In the genomic region with DNA sequence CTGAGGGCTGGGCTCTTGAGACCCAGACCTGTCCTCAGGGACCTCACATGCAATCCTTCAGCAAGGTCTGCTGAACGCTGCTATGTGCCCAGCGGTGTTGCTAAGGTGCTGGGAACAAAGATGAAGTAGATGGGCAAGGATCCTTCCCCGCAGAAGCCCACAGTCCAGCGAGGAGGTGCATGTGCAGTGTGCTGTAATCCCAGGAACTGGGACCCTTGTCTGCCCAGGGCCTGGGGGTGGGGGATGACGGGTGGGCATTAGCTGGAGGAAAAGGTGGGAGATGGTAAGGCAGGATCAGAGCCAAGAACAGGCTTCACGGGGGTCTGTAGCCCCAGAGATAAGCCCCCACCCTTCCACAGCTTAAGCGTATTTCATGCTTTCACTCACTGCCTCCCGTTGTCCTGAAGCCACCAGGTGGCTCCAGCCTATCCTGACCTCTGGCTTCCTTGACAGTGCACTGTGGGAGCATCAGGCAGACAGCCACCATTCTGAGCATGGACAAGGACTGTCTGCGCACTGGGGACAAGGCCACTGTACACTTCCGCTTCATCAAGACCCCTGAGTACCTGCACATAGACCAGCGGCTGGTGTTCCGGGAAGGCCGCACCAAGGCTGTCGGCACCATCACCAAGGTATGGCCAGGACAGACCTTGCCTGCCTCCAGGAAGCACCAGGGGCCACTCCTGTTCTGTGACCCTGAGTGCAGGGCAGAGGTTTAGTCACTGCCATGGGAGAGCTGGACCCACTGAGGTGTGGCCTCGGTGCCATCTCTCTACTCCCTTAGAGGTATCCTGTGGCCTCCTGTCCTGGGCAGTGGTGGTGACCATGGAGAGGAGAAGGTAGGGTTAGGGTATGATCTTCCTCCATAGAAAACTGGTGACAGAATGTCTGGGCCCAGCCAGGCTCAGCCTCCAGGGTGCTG, we compare ENCODE assay signal across 23 cellular contexts. TPM values are rescaled to one million over a fixed set of nuclear protein-coding genes. Genes with fewer than 3 reads are reported as not detected.
DNase-seq lines count a peak whose midpoint lies in the region; ATAC-seq and TF ChIP-seq lines count a peak whose summit lies in the region.
"Had no signal": no experiment of that assay in that cellular context is flagged by ENCODE, and none has a peak within 500 bp of the region (broad histone marks: within the 10 kb centered on the region; RNA-seq: fewer than 3 reads in every experiment).

No MANE protein-coding gene starts in this region.

- WGBS in spleen, 5 donors: 91 to 98% (median 94%) methylated on average over 9 to 15 of the region's 15 CpGs

- intact Hi-C loops in activated CD8-positive, alpha-beta T cell treated with anti-CD3 and anti-CD28 coated beads for 36 hours (cut with micrococcal nuclease): no loop called here
- intact Hi-C loops in spleen (cut with DNase I; ENCODE audit: low total_unique reads): no loop called here

- no peak overlapping the region for H3K4me3 Mint-ChIP-seq in activated CD8-positive, alpha-beta T cell treated with anti-CD3 and anti-CD28 coated beads, Interleukin-2, amount 10 ng/mL, durations not matched to agents 7 days and 5 days
- no peak overlapping the region for H3K4me3 Mint-ChIP-seq in activated CD8-positive, alpha-beta T cell treated with anti-CD3 and anti-CD28 coated beads for 36 hours
- peak overlapping the region; percentile 52 for H3K4me3 Mint-ChIP-seq in T-helper 17 cell

- H3K4me1 ChIP-seq in spleen: peaks cover 0 to 34% (median 4%) of the 10 kb centered on the region in 6 donors
- H3K4me1 ChIP-seq: Caco-2, SJCRH30 had no signal

- peak overlapping the region; percentile 98 for H3K27ac ChIP-seq in layer of hippocampus (ENCODE audit: low read depth, low read length)
- H3K27ac ChIP-seq in spleen: peak overlapping the region in 1 of 8 donors; percentile 44
- H3K27ac ChIP-seq: coronary artery, esophagus squamous epithelium, gastrocnemius medialis, neutrophil, psoas muscle, SJCRH30, upper lobe of right lung had no signal

- TF ChIP-seq CTCF in activated CD8-positive, alpha-beta T cell treated with anti-CD3 and anti-CD28 coated beads for 36 hours (IDR thresholded peaks at IDR 0.05): no peak
- TF ChIP-seq CTCF in spleen (IDR thresholded peaks at IDR 0.05 in 8 of 11, conservative IDR thresholded peaks at IDR 0.05 in 3 of 11): no peak

- no peaks in the 10 kb centered on the region for H3K4me1 Mint-ChIP-seq in activated CD8-positive, alpha-beta T cell treated with anti-CD3 and anti-CD28 coated beads, Interleukin-2, amount 10 ng/mL, durations not matched to agents 7 days and 5 days (ENCODE audit: low read depth)
- H3K4me1 Mint-ChIP-seq in activated CD8-positive, alpha-beta T cell treated with anti-CD3 and anti-CD28 coated beads for 36 hours (ENCODE audit: low read depth): no peaks in the 10 kb centered on the region
- peaks cover 16% of the 10 kb centered on the region for H3K4me1 Mint-ChIP-seq in T-helper 17 cell

- POLR2A ChIA-PET in activated CD8-positive, alpha-beta T cell treated with anti-CD3 and anti-CD28 coated beads, Interleukin-2, amount 10 ng/mL, durations not matched to agents 7 days and 5 days (lab: Charles Lee): interaction anchor here (16.4 kb wide), 1 partner anchor 25 kb away, joined by 307 read pairs; a partner anchor contains a TSS
- POLR2A ChIA-PET in activated CD8-positive, alpha-beta T cell treated with anti-CD3 and anti-CD28 coated beads for 36 hours (lab: Charles Lee): interaction anchor here (2.4 to 41.0 kb wide), 3 partner anchors 4 to 28 kb away, joined by 6 to 905 read pairs (median 905); a partner anchor contains a TSS

- CTCF ChIA-PET in activated CD8-positive, alpha-beta T cell treated with anti-CD3 and anti-CD28 coated beads, Interleukin-2, amount 10 ng/mL, durations not matched to agents 7 days and 5 days (lab: Charles Lee): no interaction called here
- CTCF ChIA-PET in activated CD8-positive, alpha-beta T cell treated with anti-CD3 and anti-CD28 coated beads for 36 hours (lab: Charles Lee): no interaction called here

- H3K27me3 ChIP-seq in layer of hippocampus (ENCODE audit: control insufficient read depth, insufficient read depth, low read length) (no peaks in the 10 kb centered on the region), spleen (replicated peaks in 1 of 7) (no peaks in the 10 kb centered on the region)
- H3K27me3 ChIP-seq: esophagus squamous epithelium, gastrocnemius medialis, neutrophil, SJCRH30, upper lobe of right lung had no signal

- ATAC-seq in activated CD8-positive, alpha-beta T cell treated with anti-CD3 and anti-CD28 coated beads, Interleukin-2, amount 10 ng/mL, durations not matched to agents 7 days and 5 days: no peak
- no peak for ATAC-seq in activated CD8-positive, alpha-beta T cell treated with anti-CD3 and anti-CD28 coated beads for 36 hours
- ATAC-seq in T-helper 17 cell (no peak), HG03520 (IDR thresholded peaks at IDR 0.05; ENCODE audit: unreplicated experiment) (no peak)
- no peak for ATAC-seq in stimulated activated naive CD8-positive, alpha-beta T cell treated with anti-CD3 and anti-CD28 coated beads, Interleukin-15, Interleukin-2, amounts not matched to agents 100 U/mL and 50 U/mL, for 24 hours
- ATAC-seq: gastrocnemius medialis, psoas muscle, upper lobe of right lung had no signal

- DNase-seq in activated CD8-positive, alpha-beta T cell treated with anti-CD3 and anti-CD28 coated beads, Interleukin-2, amount 10 ng/mL, durations not matched to agents 7 days and 5 days: no peak
- DNase-seq in activated CD8-positive, alpha-beta T cell treated with anti-CD3 and anti-CD28 coated beads for 36 hours: no peak
- DNase-seq in T-helper 17 cell: no peak
- peak; percentile 58 for DNase-seq in spleen
- no peak for DNase-seq in NCI-H524 treated with DMSO at 0.1 percent for 48 hours (lab: John Stamatoyannopoulos, UW)
- no peak for DNase-seq in stimulated activated naive CD8-positive, alpha-beta T cell treated with anti-CD3 and anti-CD28 coated beads, Interleukin-15, Interleukin-2, amounts not matched to agents 100 U/mL and 50 U/mL, for 24 hours
- DNase-seq: activated CD4-positive, alpha-beta T cell treated with anti-CD3 and anti-CD28 coated beads for 4 hours; AML-193; Caco-2; esophagus squamous epithelium; gastrocnemius medialis; H7; hippocampal formation; Kasumi-1; NCI-H524; SJCRH30; upper lobe of right lung had no signal

- no peak overlapping the region for H3K4me3 ChIP-seq in spleen
- H3K4me3 ChIP-seq: coronary artery, esophagus squamous epithelium, gastrocnemius medialis, psoas muscle, SJCRH30, upper lobe of right lung had no signal

- H3K27me3 Mint-ChIP-seq in activated CD8-positive, alpha-beta T cell treated with anti-CD3 and anti-CD28 coated beads, Interleukin-2, amount 10 ng/mL, durations not matched to agents 7 days and 5 days (ENCODE audit: low read depth): no peaks in the 10 kb centered on the region
- H3K27me3 Mint-ChIP-seq in activated CD8-positive, alpha-beta T cell treated with anti-CD3 and anti-CD28 coated beads for 36 hours: no peaks in the 10 kb centered on the region
- H3K27me3 Mint-ChIP-seq in T-helper 17 cell: no peaks in the 10 kb centered on the region

- no peaks in the 10 kb centered on the region for H3K9me3 ChIP-seq in T-helper 17 cell (ENCODE audit: control insufficient read depth, low read length, poor library complexity, severe bottlenecking)
- no peaks in the 10 kb centered on the region for H3K9me3 ChIP-seq in spleen
- H3K9me3 ChIP-seq: Caco-2, esophagus squamous epithelium, gastrocnemius medialis, neutrophil, psoas muscle, SJCRH30, upper lobe of right lung had no signal

- H3K36me3 Mint-ChIP-seq in activated CD8-positive, alpha-beta T cell treated with anti-CD3 and anti-CD28 coated beads, Interleukin-2, amount 10 ng/mL, durations not matched to agents 7 days and 5 days (ENCODE audit: low read depth): peaks cover 65% of the 10 kb centered on the region
- H3K36me3 Mint-ChIP-seq in activated CD8-positive, alpha-beta T cell treated with anti-CD3 and anti-CD28 coated beads for 36 hours (ENCODE audit: low read depth): peaks cover 48% of the 10 kb centered on the region
- H3K36me3 Mint-ChIP-seq in T-helper 17 cell (ENCODE audit: low read depth): peaks cover 6% of the 10 kb centered on the region

- H3K9me3 Mint-ChIP-seq in activated CD8-positive, alpha-beta T cell treated with anti-CD3 and anti-CD28 coated beads, Interleukin-2, amount 10 ng/mL, durations not matched to agents 7 days and 5 days (ENCODE audit: insufficient read depth): no peaks in the 10 kb centered on the region
- no peaks in the 10 kb centered on the region for H3K9me3 Mint-ChIP-seq in activated CD8-positive, alpha-beta T cell treated with anti-CD3 and anti-CD28 coated beads for 36 hours
- H3K9me3 Mint-ChIP-seq: activated T-helper 2 cell treated with anti-CD3 and anti-CD28 coated beads, Interferon-gamma antibody, Interleukin-2, Interleukin-4, amounts not matched to agents 10 μg/mL and 5 μg/mL and 100 μg/mL, durations not matched to agents 14 hours and 24 hours and 36 hours had no signal

- peak overlapping the region; percentile 28 for H3K27ac Mint-ChIP-seq in activated CD8-positive, alpha-beta T cell treated with anti-CD3 and anti-CD28 coated beads, Interleukin-2, amount 10 ng/mL, durations not matched to agents 7 days and 5 days
- H3K27ac Mint-ChIP-seq in activated CD8-positive, alpha-beta T cell treated with anti-CD3 and anti-CD28 coated beads for 36 hours: no peak overlapping the region
- H3K27ac Mint-ChIP-seq in T-helper 17 cell: peak overlapping the region; percentile 81
- H3K27ac Mint-ChIP-seq: activated T-helper 2 cell treated with anti-CD3 and anti-CD28 coated beads, Interferon-gamma antibody, Interleukin-2, Interleukin-4, amounts not matched to agents 10 μg/mL and 5 μg/mL and 100 μg/mL, durations not matched to agents 14 hours and 24 hours and 36 hours had no signal

- H3K36me3 ChIP-seq in spleen: peaks cover 3 to 100% (median 97%) of the 10 kb centered on the region in 6 donors

- TF ChIP-seq POLR2A in spleen (IDR thresholded peaks at IDR 0.05): no peak

RNA-seq across cellular contexts. Expression of a gene that starts 22.0 kb away (rescaled TPM):
- 10 to 100 TPM; 71.8 to 73.9 TPM for total RNA-seq in activated CD8-positive, alpha-beta T cell treated with anti-CD3 and anti-CD28 coated beads, Interleukin-2, amount 10 ng/mL, durations not matched to agents 7 days and 5 days
- total RNA-seq in activated CD8-positive, alpha-beta T cell treated with anti-CD3 and anti-CD28 coated beads for 36 hours: 10 to 100 TPM; 93.3 to 97.6 TPM
- 100 to 1,000 TPM; 220 to 235 TPM for total RNA-seq in T-helper 17 cell
- total RNA-seq in spleen: 100 to 1,000 TPM in 2 of 7 donors, 10 to 100 TPM in 5; 76.3 to 134 (median 98.8) TPM
- polyA plus RNA-seq in spleen: 10 to 100 TPM in 1 of 3 donors, 1 to 10 TPM in 2; 9.7 to 31.9 (median 9.9) TPM

RNA-seq across cellular contexts. Expression of a gene that starts 27.0 kb away (rescaled TPM):
- 10 to 100 TPM; 60.0 to 63.7 TPM for total RNA-seq in activated CD8-positive, alpha-beta T cell treated with anti-CD3 and anti-CD28 coated beads, Interleukin-2, amount 10 ng/mL, durations not matched to agents 7 days and 5 days
- 10 to 100 TPM; 84.7 to 88.1 TPM for total RNA-seq in activated CD8-positive, alpha-beta T cell treated with anti-CD3 and anti-CD28 coated beads for 36 hours
- total RNA-seq in T-helper 17 cell (100 to 1,000 TPM; 132 to 157 TPM), spleen (10 to 100 TPM; 28.5 to 54.2 (median 36.4) TPM)
- 10 to 100 TPM; 10.1 to 16.3 (median 13.8) TPM for polyA plus RNA-seq in spleen

RNA-seq across cellular contexts. Expression of a gene that starts 28.0 kb away (rescaled TPM):
- total RNA-seq in activated CD8-positive, alpha-beta T cell treated with anti-CD3 and anti-CD28 coated beads, Interleukin-2, amount 10 ng/mL, durations not matched to agents 7 days and 5 days: 100 to 1,000 TPM; 481 to 482 TPM
- 100 to 1,000 TPM; 101 to 107 TPM for total RNA-seq in activated CD8-positive, alpha-beta T cell treated with anti-CD3 and anti-CD28 coated beads for 36 hours
- 100 to 1,000 TPM; 426 to 485 TPM for total RNA-seq in T-helper 17 cell
- total RNA-seq in spleen: 100 to 1,000 TPM; 204 to 455 (median 220) TPM
- 10 to 100 TPM; 35.4 to 86.5 (median 38.9) TPM for polyA plus RNA-seq in spleen

RNA-seq across cellular contexts. Expression of a gene that starts 46.0 kb away (rescaled TPM):
- total RNA-seq in activated CD8-positive, alpha-beta T cell treated with anti-CD3 and anti-CD28 coated beads, Interleukin-2, amount 10 ng/mL, durations not matched to agents 7 days and 5 days: 10 to 100 TPM; 91.3 to 98.7 TPM
- total RNA-seq in activated CD8-positive, alpha-beta T cell treated with anti-CD3 and anti-CD28 coated beads for 36 hours: 100 to 1,000 TPM; 155 to 158 TPM
- total RNA-seq in T-helper 17 cell (10 to 100 TPM; 56.3 to 63.5 TPM), spleen (10 to 100 TPM; 28.6 to 59.9 (median 50.6) TPM)
- polyA plus RNA-seq in spleen: 10 to 100 TPM; 24.3 to 44.3 (median 41.3) TPM
